Comparison of ENCODE assay signal across 8 cellular contexts in the genomic region with DNA sequence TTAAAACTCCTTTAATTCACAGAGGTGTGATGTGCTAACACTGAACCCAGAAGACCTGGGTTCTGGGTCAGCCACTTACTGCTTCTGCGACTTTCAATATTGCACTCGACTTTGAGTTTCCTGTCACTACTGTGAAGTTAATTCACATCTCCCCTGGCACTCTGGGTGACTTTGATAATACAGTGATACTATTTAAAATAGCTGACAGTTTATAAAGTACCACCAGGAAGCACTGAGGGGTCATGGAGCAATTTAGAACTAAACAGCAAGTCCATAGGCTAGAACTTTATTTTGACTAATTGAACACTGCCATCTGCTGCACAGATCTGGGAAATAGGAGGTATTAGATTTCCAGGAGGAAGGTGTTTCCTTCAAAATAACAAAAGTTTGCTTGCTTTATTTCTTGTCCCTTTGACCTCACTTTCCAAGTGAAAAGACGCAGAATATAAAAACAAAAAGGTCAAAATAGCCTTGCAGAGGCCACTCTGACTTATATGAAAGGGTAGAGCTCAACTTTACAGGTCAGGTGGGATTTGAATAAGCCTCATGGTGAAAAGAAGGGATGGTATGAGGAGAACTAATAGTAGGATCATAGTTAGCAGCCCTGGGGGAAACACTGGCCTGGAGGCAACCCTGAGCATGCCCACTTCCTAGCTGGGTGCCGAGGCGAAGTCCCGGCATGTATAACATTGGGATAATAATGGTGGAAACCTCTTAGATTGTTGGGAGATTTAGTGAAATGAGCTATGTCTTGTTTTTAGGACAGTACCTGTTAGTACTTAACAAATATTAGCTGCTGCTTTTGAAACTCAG. TPM values are rescaled to one million over a fixed set of nuclear protein-coding genes. Genes with fewer than 3 reads are reported as not detected.
DNase-seq lines count a peak whose midpoint lies in the region; ATAC-seq, FAIRE-seq and TF ChIP-seq lines count a peak whose summit lies in the region.

No MANE protein-coding gene starts in this region.

- H3K4me3 ChIP-seq in GM12878, result no peak overlapping the region

- H3K27me3 Mint-ChIP-seq in activated CD4-positive, alpha-beta T cell treated with anti-CD3 and anti-CD28 coated beads, Interleukin-2, amount 10 ng/mL, durations not matched to agents 24 days and 14 days, result no peaks in the 10 kb centered on the region
- no peaks in the 10 kb centered on the region for H3K27me3 Mint-ChIP-seq in activated CD4-positive, alpha-beta memory T cell treated with anti-CD3 and anti-CD28 coated beads for 36 hours

- H3K27me3 ChIP-seq in GM12878 (replicated peaks in 1 of 2; ENCODE audit: control insufficient read depth in 2 of 2, insufficient read depth in 2 of 2, low read length in 1 of 2), result no peaks in the 10 kb centered on the region

- H3K9me3 ChIP-seq in GM12878 (replicated peaks; ENCODE audit: control insufficient read depth, insufficient read depth, low read length), result no peaks in the 10 kb centered on the region

- H3K4me3 Mint-ChIP-seq in activated CD4-positive, alpha-beta T cell treated with anti-CD3 and anti-CD28 coated beads, Interleukin-2, amount 10 ng/mL, durations not matched to agents 24 days and 14 days, result no peak overlapping the region
- H3K4me3 Mint-ChIP-seq in activated CD4-positive, alpha-beta memory T cell treated with anti-CD3 and anti-CD28 coated beads for 36 hours, result no peak overlapping the region

- no peaks in the 10 kb centered on the region for H3K36me3 ChIP-seq in GM12878 (ENCODE audit: control insufficient read depth in 2 of 2, insufficient read depth in 2 of 2, low read length in 1 of 2)

- 30% methylated on average over 6 of the region's 6 CpGs for WGBS in GM12878 (ENCODE audit: insufficient coverage, insufficient replicate concordance, low lambda C conversion rate, missing lambda C conversion rate)

- CTCF ChIA-PET in GM12878 (lab: Yijun Ruan, JAX), result interaction anchor here (0.6 to 1.5 kb wide), 13 partner anchors 14 to 395 kb away, joined by 3 to 5 read pairs (median 3); no protein-coding TSS in a partner anchor
- CTCF ChIA-PET in activated CD4-positive, alpha-beta memory T cell treated with anti-CD3 and anti-CD28 coated beads for 36 hours (lab: Charles Lee), result interaction anchor here (0.7 to 3.0 kb wide), 8 partner anchors 18 to 338 kb away, joined by 3 to 16 read pairs (median 3); no protein-coding TSS in a partner anchor

- peak; percentile 64 for TF ChIP-seq RAD21 in GM12878 (IDR thresholded peaks at IDR 0.05; ENCODE audit: insufficient read depth, low read depth, low read length)

- SMC1A ChIA-PET in GM12878 (lab: Charles Lee; ENCODE audit: uncharacterized antibody, unreplicated experiment), result interaction anchor here (0.6 to 1.7 kb wide), 4 partner anchors 12 to 386 kb away, joined by 3 to 6 read pairs (median 3); no protein-coding TSS in a partner anchor

- no peaks in the 10 kb centered on the region for H3K9me3 Mint-ChIP-seq in activated CD4-positive, alpha-beta T cell treated with anti-CD3 and anti-CD28 coated beads, Interleukin-2, amount 10 ng/mL, durations not matched to agents 24 days and 14 days
- no peaks in the 10 kb centered on the region for H3K9me3 Mint-ChIP-seq in activated CD4-positive, alpha-beta memory T cell treated with anti-CD3 and anti-CD28 coated beads for 36 hours

- H4K20me1 ChIP-seq in GM12878 (ENCODE audit: control insufficient read depth, insufficient read depth), result no peaks in the 10 kb centered on the region

- no peak for TF ChIP-seq EP300 in GM12878 (IDR thresholded peaks at IDR 0.05; ENCODE audit: borderline replicate concordance in 1 of 2, control insufficient read depth in 1 of 2, low read depth in 2 of 2, low read length in 2 of 2)

- H3K9ac ChIP-seq in GM12878 (ENCODE audit: control insufficient read depth, insufficient read depth, low read length), result no peak overlapping the region

- no peak for TF ChIP-seq POLR2A in GM12878 (IDR thresholded peaks at IDR 0.05; ENCODE audit: low read depth, low read length)

- RAD21 ChIA-PET in GM12878 (lab: Charles Lee; ENCODE audit: unreplicated experiment), result interaction anchor here (0.9 kb wide), 1 partner anchor 239 kb away, joined by 3 read pairs; no protein-coding TSS in a partner anchor

- BruUV-seq in GM12878 (replicated peaks; lab: Mats Ljungman, UMichigan), result no TSS peak

- no peak overlapping the region for H3K27ac Mint-ChIP-seq in activated CD4-positive, alpha-beta T cell treated with anti-CD3 and anti-CD28 coated beads, Interleukin-2, amount 10 ng/mL, durations not matched to agents 24 days and 14 days
- H3K27ac Mint-ChIP-seq in activated CD4-positive, alpha-beta memory T cell treated with anti-CD3 and anti-CD28 coated beads for 36 hours, result no peak overlapping the region

- peak in 2 of 3 experiments; percentile 38 to 46; a peak in 3 of 6 replicates for TF ChIP-seq CTCF in GM12878 (IDR thresholded peaks at IDR 0.05 in 2 of 3, conservative IDR thresholded peaks at IDR 0.05 in 1 of 3; ENCODE audit: control insufficient read depth in 2 of 3, extremely low read depth in 1 of 3, insufficient read depth in 1 of 3, low read depth in 3 of 3, low read length in 3 of 3)

- intact Hi-C loops in activated CD4-positive, alpha-beta T cell treated with anti-CD3 and anti-CD28 coated beads, Interleukin-2, amount 10 ng/mL, durations not matched to agents 24 days and 14 days (cut with micrococcal nuclease), result loop anchor here (2.0 to 5.0 kb wide), 4 partner anchors 222 to 647 kb away; no protein-coding TSS in a partner anchor
- intact Hi-C loops in GM12878 (cut with micrococcal nuclease; ENCODE audit: unreplicated experiment), result loop anchor here (2.0 to 5.0 kb wide), 3 partner anchors 247 to 642 kb away; no protein-coding TSS in a partner anchor
- intact Hi-C loops in activated CD4-positive, alpha-beta memory T cell treated with anti-CD3 and anti-CD28 coated beads for 36 hours (cut with micrococcal nuclease), result loop anchor here (1.0 kb wide), 1 partner anchor 247 kb away; no protein-coding TSS in a partner anchor

- no peaks in the 10 kb centered on the region for H3K4me1 ChIP-seq in GM12878 (ENCODE audit: control insufficient read depth, insufficient read depth, low read length)

- POLR2A ChIA-PET in GM12878 (lab: Charles Lee), result no interaction called here
- POLR2A ChIA-PET in activated CD4-positive, alpha-beta memory T cell treated with anti-CD3 and anti-CD28 coated beads for 36 hours (lab: Charles Lee), result no interaction called here

- H3K27ac ChIP-seq in GM12878 (ENCODE audit: control insufficient read depth, insufficient read depth), result no peak overlapping the region

- FAIRE-seq in GM12878 (lab: Jason Lieb, UNC), result no peak

- peak; percentile 73 for DNase-seq in activated CD4-positive, alpha-beta T cell treated with anti-CD3 and anti-CD28 coated beads, Interleukin-2, amount 10 ng/mL, durations not matched to agents 24 days and 14 days
- DNase-seq in activated CD4-positive, alpha-beta T cell treated with anti-CD3 and anti-CD28 coated beads, Interleukin-2, amount 50 U/mL, for 1 hour, result no peak
- DNase-seq in NCI-H1092 treated with DMSO at 0.1 percent for 48 hours (lab: John Stamatoyannopoulos, UW) (peak; percentile 30), GM12878 (ENCODE audit: low read depth, low spot score) (no peak), kidney tubule cell (ENCODE audit: low spot score) (peak; percentile 46)
- no peak for DNase-seq in activated CD4-positive, alpha-beta memory T cell treated with anti-CD3 and anti-CD28 coated beads for 36 hours

- no peaks in the 10 kb centered on the region for H3K36me3 Mint-ChIP-seq in activated CD4-positive, alpha-beta T cell treated with anti-CD3 and anti-CD28 coated beads, Interleukin-2, amount 10 ng/mL, durations not matched to agents 24 days and 14 days (ENCODE audit: low read depth)
- no peaks in the 10 kb centered on the region for H3K36me3 Mint-ChIP-seq in activated CD4-positive, alpha-beta memory T cell treated with anti-CD3 and anti-CD28 coated beads for 36 hours

- ATAC-seq in GM12878, result peak; percentile 48; the same call in 1 of the 3 replicates
- no peak for ATAC-seq in GM21737 (IDR thresholded peaks at IDR 0.05; ENCODE audit: unreplicated experiment)
- no peak for ATAC-seq in HG02588 (IDR thresholded peaks at IDR 0.05; ENCODE audit: unreplicated experiment)

- in situ Hi-C loops in GM12878 (cut with MboI), result loop anchor here (10.0 kb wide), 1 partner anchor 239 kb away; no protein-coding TSS in a partner anchor

- no peak overlapping the region for H2AFZ ChIP-seq in GM12878 (ENCODE audit: control insufficient read depth, low read depth, low read length)

- H3K79me2 ChIP-seq in GM12878 (ENCODE audit: control insufficient read depth, insufficient read depth, low read length), result no peaks in the 10 kb centered on the region

- H3K4me1 Mint-ChIP-seq in activated CD4-positive, alpha-beta T cell treated with anti-CD3 and anti-CD28 coated beads, Interleukin-2, amount 10 ng/mL, durations not matched to agents 24 days and 14 days, result no peaks in the 10 kb centered on the region
- no peaks in the 10 kb centered on the region for H3K4me1 Mint-ChIP-seq in activated CD4-positive, alpha-beta memory T cell treated with anti-CD3 and anti-CD28 coated beads for 36 hours (ENCODE audit: low read depth)

- H3K4me2 ChIP-seq in GM12878 (ENCODE audit: control insufficient read depth, insufficient read depth), result no peak overlapping the region

TF ChIP-seq in GM12878, 131 proteins besides CTCF, POLR2A, EP300 and RAD21:
- TF ChIP-seq SMC3 (IDR thresholded peaks at IDR 0.05; ENCODE audit: borderline replicate concordance, low read length) (peak; percentile 55), CBFB (IDR thresholded peaks at IDR 0.05; ENCODE audit: low read depth) (no peak)

RNA-seq across cellular contexts. Expression of gene ZNF518B, which starts 53.4 kb away (rescaled TPM):
- total RNA-seq in activated CD4-positive, alpha-beta T cell treated with anti-CD3 and anti-CD28 coated beads, Interleukin-2, amount 10 ng/mL, durations not matched to agents 24 days and 14 days, result 22.9 and 24.5 TPM in 2 replicates
- total RNA-seq in GM12878 (2013; cell fraction: nucleolus; rRNA removed), result 90.1 and 101 TPM in 2 replicates
- total RNA-seq in GM12878 (2014; rRNA removed) (20.5 and 23.4 TPM in 2 replicates), GM12878 (2014; rRNA removed; fragmentation: Illumina TruSeq; extraction: Trizol) (16.3 and 17.0 TPM in 2 replicates), GM12878 (2021) (16.2 and 17.6 TPM in 2 replicates)
- 4.4 TPM for polyA plus RNA-seq in GM12878 (2011; ENCODE audit: low read depth)
- polyA plus RNA-seq in GM12878 (2011; rRNA removed) (20.2 and 25.2 TPM in 2 replicates), GM12878 (2014; fragmentation: Illumina TruSeq; extraction: Trizol) (10.4 and 10.6 TPM in 2 replicates), GM12878 (2014; fragmentation: Nextera tagmentation; extraction: Ambion mirVana) (1 to 10 TPM; 2.7 to 4.4 TPM), GM12878 (2014; rRNA removed) (7.6 and 7.7 TPM in 2 replicates), GM12878 (2016; fragmentation: Nextera tagmentation; extraction: Ambion mirVana) (1 to 10 TPM; 6.4 to 7.9 TPM)
- 8.1 and 9.4 TPM in 2 replicates for polyA plus RNA-seq in GM12878 (2011; cell fraction: cytosol; rRNA removed)
- 17.7 and 20.7 TPM in 2 replicates for polyA plus RNA-seq in GM12878 (2011; cell fraction: nucleus; rRNA removed)
- polyA plus RNA-seq in GM12878 (2012), result 7.8 and 8.2 TPM in 2 replicates
- polyA minus RNA-seq in GM12878 (2011; rRNA and poly(A)+ RNA removed), result 34.7 and 45.0 TPM in 2 replicates
- 14.3 and 20.2 TPM in 2 replicates for polyA minus RNA-seq in GM12878 (2011; cell fraction: cytosol; rRNA and poly(A)+ RNA removed)
- polyA minus RNA-seq in GM12878 (2011; cell fraction: nucleus; rRNA and poly(A)+ RNA removed), result 50.4 and 56.4 TPM in 2 replicates
- 10 to 100 TPM; 14.3 to 14.7 TPM for total RNA-seq in activated CD4-positive, alpha-beta memory T cell treated with anti-CD3 and anti-CD28 coated beads for 36 hours

Comparison
In these comparisons a context has a peak if more than half of its experiments do, and no peak if none do; other contexts are left out.
1. DNase-seq: peak in activated CD4-positive, alpha-beta T cell treated with anti-CD3 and anti-CD28 coated beads, Interleukin-2, amount 10 ng/mL, durations not matched to agents 24 days and 14 days (single experiment), NCI-H1092 treated with DMSO at 0.1 percent for 48 hours (single experiment) and kidney tubule cell (single experiment); none in activated CD4-positive, alpha-beta T cell treated with anti-CD3 and anti-CD28 coated beads, Interleukin-2, amount 50 U/mL, for 1 hour (single experiment), GM12878 (single experiment) and activated CD4-positive, alpha-beta memory T cell treated with anti-CD3 and anti-CD28 coated beads for 36 hours (single experiment).